In the genomic region with DNA sequence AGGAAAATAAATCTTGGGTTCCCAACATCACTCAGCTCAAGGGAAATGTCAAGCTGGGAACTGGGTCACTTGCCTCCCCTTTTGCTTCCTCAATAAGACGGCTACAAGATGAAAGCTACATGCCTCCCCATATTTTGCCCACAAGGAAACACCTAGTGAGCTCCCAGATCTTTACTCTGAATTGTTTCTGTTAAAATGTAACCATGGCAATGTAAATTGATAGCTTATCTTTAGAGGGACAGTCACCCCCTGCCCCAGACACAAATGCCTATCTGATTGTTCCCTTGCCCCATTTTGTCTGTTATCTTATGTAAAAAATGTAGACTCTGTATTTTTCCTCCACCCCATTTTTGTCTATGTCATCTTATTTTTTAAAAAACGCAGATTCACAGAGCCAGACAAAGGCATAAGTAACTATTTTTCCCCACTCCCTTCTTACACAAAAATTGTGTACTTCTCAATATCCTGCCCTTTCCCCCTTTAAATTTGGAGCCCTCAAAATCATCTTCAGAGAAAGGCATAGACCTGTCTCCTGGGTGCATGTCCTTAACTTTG, we compare ENCODE assay signal across 36 cellular contexts.
"Had no signal": no experiment of that assay in that cellular context is flagged by ENCODE, and none has a peak within 500 bp of the region (broad histone marks: within the 10 kb centered on the region; RNA-seq: fewer than 3 reads in every experiment).

No MANE protein-coding gene starts in this region.

- H3K9ac ChIP-seq: SK-N-SH had no signal

- H3K4me1 ChIP-seq: ascending aorta, Peyer's patch, SJSA1 had no signal

- H3K36me3 ChIP-seq: ascending aorta, cardiac muscle cell, Peyer's patch, SJSA1 had no signal

- H3K27me3 Mint-ChIP-seq: activated B cell treated with CpG ODN at 0.5 μM for 24 hours; activated CD4-positive, alpha-beta memory T cell treated with anti-CD3 and anti-CD28 coated beads for 36 hours; central memory CD8-positive, alpha-beta T cell had no signal

- H3K9me3 Mint-ChIP-seq: activated B cell treated with CpG ODN at 0.5 μM for 24 hours; activated CD4-positive, alpha-beta memory T cell treated with anti-CD3 and anti-CD28 coated beads for 36 hours; activated T-cell treated with anti-CD3 and anti-CD28 coated beads, Interleukin-2, amount 50 U/mL, for 4 hours; T-helper 2 cell treated with Interferon-gamma antibody and Interleukin-4, amounts not matched to agents 5 μg/mL and 100 μg/mL, for 36 hours had no signal

- ATAC-seq: activated T-cell treated with anti-CD3 and anti-CD28 coated beads, Interleukin-2, amount 50 U/mL, for 4 hours; PC-3 had no signal

- H3K4me1 Mint-ChIP-seq: activated B cell treated with CpG ODN at 0.5 μM for 24 hours; activated naive CD8-positive, alpha-beta T cell treated with anti-CD3 and anti-CD28 coated beads, Interleukin-2, amount 10 ng/mL, durations not matched to agents 7 days and 5 days; central memory CD8-positive, alpha-beta T cell had no signal

- DNase-seq: activated B cell treated with CpG ODN at 0.5 μM for 24 hours; activated CD4-positive, alpha-beta memory T cell treated with anti-CD3 and anti-CD28 coated beads for 36 hours; activated CD4-positive, alpha-beta T cell treated with anti-CD3 and anti-CD28 coated beads for 4 hours; activated CD4-positive, alpha-beta T cell treated with anti-CD3 and anti-CD28 coated beads, Interleukin-2, amount 50 U/mL, for 1 hour; activated CD4-positive, CD25-positive, alpha-beta regulatory T cell treated with anti-CD3 and anti-CD28 coated beads, Interleukin-2, amount 50 U/mL, for 72 hours; activated CD8-positive, alpha-beta memory T cell treated with anti-CD3 and anti-CD28 coated beads, Interleukin-2, amount 50 U/mL, for 4 hours; activated effector memory CD4-positive, alpha-beta T cell treated with Interleukin-2 at 50 U/mL for 16 hours; activated naive CD4-positive, alpha-beta T cell treated with anti-CD3 and anti-CD28 coated beads, Interleukin-2, amount 50 U/mL, for 16 hours; activated naive CD8-positive, alpha-beta T cell treated with anti-CD3 and anti-CD28 coated beads, Interleukin-2, amount 10 ng/mL, durations not matched to agents 7 days and 5 days; activated T-cell treated with anti-CD3 and anti-CD28 coated beads for 4 hours; activated T-cell treated with anti-CD3 and anti-CD28 coated beads, Interleukin-2, amount 50 U/mL, for 4 hours; amygdala; NCI-H1092 treated with DMSO at 0.1 percent for 48 hours; NCI-H1417; NCI-H146; NCI-H187; NCI-H2029 treated with DMSO at 0.1 percent for 48 hours; NCI-H2107; NCI-H2171; NCI-H510A; NCI-H526; NCI-H748 treated with DMSO at 0.1 percent for 48 hours; NK-92 treated with Interleukin-12 subunit alpha and Interleukin-12 subunit beta, amount 100 ng/mL, for 24 hours; PC-3; Peyer's patch; RPMI8226; SHP77 treated with DMSO at 0.1 percent for 48 hours; SK-N-SH had no signal

- FAIRE-seq: TTC549 had no signal

- H3K27ac Mint-ChIP-seq: activated B cell treated with CpG ODN at 0.5 μM for 24 hours; activated CD4-positive, alpha-beta memory T cell treated with anti-CD3 and anti-CD28 coated beads for 36 hours; activated naive CD8-positive, alpha-beta T cell treated with anti-CD3 and anti-CD28 coated beads, Interleukin-2, amount 10 ng/mL, durations not matched to agents 7 days and 5 days; activated T-helper 1 cell treated with anti-CD3 and anti-CD28 coated beads, Interleukin-12 subunit alpha, Interleukin-12 subunit beta, Interleukin-2, Interleukin-4 antibody, amounts not matched to agents 30 ng/mL and 10 ng/mL and 1 ng/mL, durations not matched to agents 14 hours and 24 hours and 36 hours; T-helper 1 cell treated with Interleukin-12 subunit alpha and Interleukin-12 subunit beta and Interleukin-4 antibody, amounts not matched to agents 30 μg/mL and 1 μg/mL, for 36 hours; T-helper 2 cell treated with Interferon-gamma antibody and Interleukin-4, amounts not matched to agents 5 μg/mL and 100 μg/mL, for 36 hours had no signal

- H3K4me3 Mint-ChIP-seq: activated B cell treated with CpG ODN at 0.5 μM for 24 hours; activated CD4-positive, alpha-beta memory T cell treated with anti-CD3 and anti-CD28 coated beads for 36 hours; activated naive CD8-positive, alpha-beta T cell treated with anti-CD3 and anti-CD28 coated beads, Interleukin-2, amount 10 ng/mL, durations not matched to agents 7 days and 5 days; activated T-cell treated with anti-CD3 and anti-CD28 coated beads, Interleukin-2, amount 50 U/mL, for 4 hours; activated T-helper 1 cell treated with anti-CD3 and anti-CD28 coated beads, Interleukin-12 subunit alpha, Interleukin-12 subunit beta, Interleukin-2, Interleukin-4 antibody, amounts not matched to agents 30 ng/mL and 10 ng/mL and 1 ng/mL, durations not matched to agents 14 hours and 24 hours and 36 hours; central memory CD8-positive, alpha-beta T cell; T-helper 1 cell treated with Interleukin-12 subunit alpha and Interleukin-12 subunit beta and Interleukin-4 antibody, amounts not matched to agents 30 μg/mL and 1 μg/mL, for 36 hours; T-helper 2 cell treated with Interferon-gamma antibody and Interleukin-4, amounts not matched to agents 5 μg/mL and 100 μg/mL, for 36 hours had no signal

- H3K27ac ChIP-seq: ascending aorta, cardiac muscle cell, Peyer's patch, SJSA1 had no signal

- H3K9me3 ChIP-seq: ascending aorta, Peyer's patch, SJSA1, SK-N-SH had no signal

- H3K27me3 ChIP-seq: ascending aorta, cardiac muscle cell, Peyer's patch, SJSA1 had no signal

- H3K36me3 Mint-ChIP-seq: activated CD4-positive, alpha-beta memory T cell treated with anti-CD3 and anti-CD28 coated beads for 36 hours; activated naive CD8-positive, alpha-beta T cell treated with anti-CD3 and anti-CD28 coated beads, Interleukin-2, amount 10 ng/mL, durations not matched to agents 7 days and 5 days had no signal

- H3K4me3 ChIP-seq: ascending aorta, cardiac muscle cell, Peyer's patch, SJSA1 had no signal
